In the genomic region with DNA sequence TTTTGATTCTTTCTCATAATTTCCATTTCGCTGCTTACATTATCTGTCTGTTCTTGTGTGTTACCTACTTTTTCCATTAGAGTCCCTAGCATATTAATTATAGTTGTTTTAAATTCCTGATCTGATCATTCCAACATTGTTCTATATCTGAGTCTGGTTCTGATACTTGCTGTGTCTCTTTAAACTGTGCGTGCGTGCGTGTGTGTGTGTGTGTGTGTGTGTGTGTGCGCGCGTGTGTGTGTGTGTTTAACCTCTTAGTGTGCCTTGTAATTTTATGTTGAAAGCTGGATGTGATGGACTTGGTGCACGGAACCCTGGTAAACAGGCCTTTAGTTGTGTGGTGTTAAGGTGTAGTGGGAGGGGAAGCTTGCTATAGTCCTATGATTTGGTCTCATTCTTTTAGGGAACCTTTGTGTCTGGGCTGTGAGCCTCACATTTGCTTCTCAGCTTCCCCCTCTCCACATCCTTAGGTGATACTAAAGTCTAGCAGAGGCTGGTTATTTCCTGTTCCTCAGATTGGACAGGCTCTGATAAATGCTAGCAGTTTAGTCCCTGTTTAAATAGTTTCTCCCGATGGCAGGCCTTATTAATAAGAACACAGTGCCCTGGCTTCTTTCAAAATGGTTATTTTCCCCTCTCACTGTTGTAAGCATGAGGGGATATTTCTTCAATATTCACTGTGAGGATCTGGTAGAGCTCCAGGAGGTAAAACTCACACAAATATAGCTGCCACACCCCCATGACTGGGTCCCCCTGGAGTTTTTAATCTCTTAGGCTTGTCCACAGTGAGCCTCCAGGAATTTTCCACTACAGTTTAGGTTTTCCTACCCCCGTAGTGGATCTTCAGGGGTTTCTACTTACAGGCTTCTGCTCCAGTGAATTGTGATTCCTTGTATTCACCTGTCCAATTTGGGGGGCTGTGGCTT, we compare ENCODE assay signal across 1 cellular context.
TF ChIP-seq lines count a peak whose summit lies in the region.

No MANE protein-coding gene starts in this region.

TF ChIP-seq in A549, 52 proteins besides CTCF, POLR2A, EP300 and RAD21 (continued from another document):
- TF ChIP-seq, protein P1, sequence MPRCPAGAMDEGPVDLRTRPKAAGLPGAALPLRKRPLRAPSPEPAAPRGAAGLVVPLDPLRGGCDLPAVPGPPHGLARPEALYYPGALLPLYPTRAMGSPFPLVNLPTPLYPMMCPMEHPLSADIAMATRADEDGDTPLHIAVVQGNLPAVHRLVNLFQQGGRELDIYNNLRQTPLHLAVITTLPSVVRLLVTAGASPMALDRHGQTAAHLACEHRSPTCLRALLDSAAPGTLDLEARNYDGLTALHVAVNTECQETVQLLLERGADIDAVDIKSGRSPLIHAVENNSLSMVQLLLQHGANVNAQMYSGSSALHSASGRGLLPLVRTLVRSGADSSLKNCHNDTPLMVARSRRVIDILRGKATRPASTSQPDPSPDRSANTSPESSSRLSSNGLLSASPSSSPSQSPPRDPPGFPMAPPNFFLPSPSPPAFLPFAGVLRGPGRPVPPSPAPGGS (IDR thresholded peaks at IDR 0.05) = no peak
